Comparison of ENCODE assay signal across 8 cellular contexts in genomic region chr10:91758303-91759146, GRCh38. TPM values are rescaled to one million over a fixed set of nuclear protein-coding genes. Genes with fewer than 3 reads are reported as not detected.
DNase-seq lines count a peak whose midpoint lies in the region; ATAC-seq and TF ChIP-seq lines count a peak whose summit lies in the region.

No MANE protein-coding gene starts in this region.

- 67% methylated on average over 1 of the region's 3 CpGs; no CpG with 5 or more reads in 1 of the 2 experiments for WGBS in IMR-90 (ENCODE audit: extremely low coverage in 2 of 2, insufficient read length in 1 of 2), 2 experiments

- POLR2A ChIA-PET in IMR-90 (lab: Charles Lee; ENCODE audit: unreplicated experiment) = no interaction called here

- intact Hi-C loops in IMR-90 (cut with micrococcal nuclease) = loop anchor here (1.0 to 5.0 kb wide), 4 partner anchors 39 to 346 kb away; partner anchors contain the start of genes FGFBP3, HECTD2 and TNKS2

- H3K4me1 ChIP-seq in DND-41 (ENCODE audit: insufficient read depth, low read length) = no peaks in the 10 kb centered on the region
- peaks cover 8% of the 10 kb centered on the region for H3K4me1 ChIP-seq in IMR-90 (ENCODE audit: control insufficient read depth, insufficient read depth, low read length)

- H4K20me1 ChIP-seq in DND-41 (ENCODE audit: insufficient read depth, low read length) (no peaks in the 10 kb centered on the region), IMR-90 (ENCODE audit: insufficient read depth, low read length) (no peaks in the 10 kb centered on the region)

- CTCF ChIA-PET in IMR-90 (lab: Yijun Ruan, JAX) = interaction anchor here (0.6 to 1.6 kb wide), 6 partner anchors 9 to 764 kb away, joined by 3 to 6 read pairs (median 4); partner anchors contain the start of gene PPP1R3C

- peaks cover 23% of the 10 kb centered on the region for H3K9me3 Mint-ChIP-seq in neural crest cell
- H3K9me3 Mint-ChIP-seq in mesothelial cell of epicardium = peaks cover 24% of the 10 kb centered on the region

- H2BK20ac ChIP-seq in IMR-90 (ENCODE audit: low read depth, low read length) = no peak overlapping the region

- no peaks in the 10 kb centered on the region for H3K27me3 Mint-ChIP-seq in neural crest cell (ENCODE audit: low read depth)
- peaks cover 5% of the 10 kb centered on the region for H3K27me3 Mint-ChIP-seq in mesothelial cell of epicardium (ENCODE audit: low read depth)

- H3K36me3 ChIP-seq in DND-41 (ENCODE audit: insufficient read depth, low read length) = no peaks in the 10 kb centered on the region
- H3K36me3 ChIP-seq in IMR-90 (ENCODE audit: control insufficient read depth, insufficient read depth, low read length) = no peaks in the 10 kb centered on the region

- H2BK15ac ChIP-seq in IMR-90 (ENCODE audit: low read depth, low read length) = no peak overlapping the region

- H3K27ac ChIP-seq in DND-41 (ENCODE audit: low read length) (no peak overlapping the region), IMR-90 (ENCODE audit: insufficient read depth, low read length) (no peak overlapping the region)

- no peak overlapping the region for H4K8ac ChIP-seq in IMR-90 (ENCODE audit: low read depth in 2 of 2, low read length in 2 of 2)

- no peak overlapping the region for H2BK5ac ChIP-seq in IMR-90 (ENCODE audit: low read depth, low read length, poor library complexity, severe bottlenecking)

- H3K4me3 Mint-ChIP-seq in neural crest cell = no peak overlapping the region
- no peak overlapping the region for H3K4me3 Mint-ChIP-seq in mesothelial cell of epicardium

- no peak overlapping the region for H3K4me3 ChIP-seq in DND-41 (ENCODE audit: low read depth in 1 of 2, low read length in 2 of 2)
- no peak overlapping the region for H3K4me3 ChIP-seq in IMR-90 (ENCODE audit: insufficient read depth, low read depth, low read length)

- H4K91ac ChIP-seq in IMR-90 (ENCODE audit: insufficient read depth, low read depth, low read length) = no peak overlapping the region

- no peak overlapping the region for H3K56ac ChIP-seq in IMR-90 (ENCODE audit: extremely low read depth, insufficient read depth, low read length)

- DNase-seq in DND-41 (no peak), IMR-90 (peak; percentile 75), RPMI8226 (peak; percentile 49), erythroblast (lab: John Stamatoyannopoulos, UW) (peak; percentile 64 to 66), neural crest cell (ENCODE audit: low read depth, low spot score) (no peak), mesothelial cell of epicardium (ENCODE audit: low spot score in 2 of 2, unreplicated experiment in 2 of 2) (no peak)
- no peak for DNase-seq in stimulated activated naive CD4-positive, alpha-beta T cell treated with Interleukin-2 at 50 U/mL for 16 hours (lab: John Stamatoyannopoulos, UW)

- TF ChIP-seq CTCF in DND-41 (IDR thresholded peaks at IDR 0.05; ENCODE audit: borderline replicate concordance, extremely low read depth, low read length, poor library complexity, severe bottlenecking) (peak; percentile 70), IMR-90 (conservative IDR thresholded peaks at IDR 0.05; ENCODE audit: low read depth, low read length) (peak; percentile 64), neural crest cell (conservative IDR thresholded peaks at IDR 0.05) (peak; percentile 76), mesothelial cell of epicardium (IDR thresholded peaks at IDR 0.05; ENCODE audit: unreplicated experiment) (no peak)

- no peak overlapping the region for H2AK9ac ChIP-seq in IMR-90 (replicated peaks; ENCODE audit: low read depth, low read length, poor library complexity)

- H3K4me1 Mint-ChIP-seq in neural crest cell = no peaks in the 10 kb centered on the region
- H3K4me1 Mint-ChIP-seq in mesothelial cell of epicardium = peaks cover 6% of the 10 kb centered on the region

- no peaks in the 10 kb centered on the region for H3K79me1 ChIP-seq in IMR-90 (ENCODE audit: low read depth in 1 of 2, low read length in 2 of 2)

- H3K4me2 ChIP-seq in DND-41 (ENCODE audit: insufficient read depth, low read length) (no peak overlapping the region), IMR-90 (ENCODE audit: low read depth, low read length) (no peak overlapping the region; the same call in 1 of the 2 replicates)

- no peak overlapping the region for H2AK5ac ChIP-seq in IMR-90 (ENCODE audit: low read depth, low read length)

- no peak overlapping the region for H3K18ac ChIP-seq in IMR-90 (ENCODE audit: low read depth, low read length)

- H3K14ac ChIP-seq in IMR-90 (replicated peaks; ENCODE audit: low read depth, low read length) = no peak overlapping the region

- peak; percentile 69; the same call in 2 of the 3 replicates for ATAC-seq in DND-41 (ENCODE audit: insufficient read depth, low read depth)
- ATAC-seq in IMR-90 (ENCODE audit: low read depth) = peak; percentile 65
- no peak for ATAC-seq in HG03520 (IDR thresholded peaks at IDR 0.05; ENCODE audit: unreplicated experiment)

- H3K9me1 ChIP-seq in IMR-90 (ENCODE audit: insufficient read depth, low read length) = no peaks in the 10 kb centered on the region

- no peak overlapping the region for H2BK120ac ChIP-seq in IMR-90 (ENCODE audit: low read depth, low read length)

- TF ChIP-seq POLR2A in IMR-90 (IDR thresholded peaks at IDR 0.05; ENCODE audit: low read depth, low read length) (no peak), erythroblast (IDR thresholded peaks at IDR 0.05; ENCODE audit: low read length) (no peak)

- no peaks in the 10 kb centered on the region for H3K9me3 ChIP-seq in DND-41 (ENCODE audit: insufficient read depth, low read length, severe bottlenecking)
- peaks cover 2% of the 10 kb centered on the region; the same call in 1 of the 2 replicates for H3K9me3 ChIP-seq in IMR-90 (ENCODE audit: control insufficient read depth, insufficient read depth, low read length)

- no peak overlapping the region for H2AFZ ChIP-seq in DND-41 (ENCODE audit: low read depth, low read length)
- no peak overlapping the region for H2AFZ ChIP-seq in IMR-90 (replicated peaks; ENCODE audit: low read length, poor library complexity)

- H3K27me3 ChIP-seq in DND-41 (ENCODE audit: insufficient read depth, low read length, poor library complexity) (peaks cover 3% of the 10 kb centered on the region), IMR-90 (ENCODE audit: control insufficient read depth, insufficient read depth, low read length) (no peaks in the 10 kb centered on the region; the same call in 1 of the 2 replicates)

- H4K5ac ChIP-seq in IMR-90 (ENCODE audit: low read depth, low read length) = no peak overlapping the region

- BruUV-seq in IMR-90 (replicated peaks; lab: Mats Ljungman, UMichigan) = no TSS peak

- no peak overlapping the region for H3K27ac Mint-ChIP-seq in neural crest cell (ENCODE audit: unreplicated experiment)
- H3K27ac Mint-ChIP-seq in mesothelial cell of epicardium = no peak overlapping the region

- no peak overlapping the region for H3K9ac ChIP-seq in DND-41 (ENCODE audit: low read depth, low read length)
- no peak overlapping the region for H3K9ac ChIP-seq in IMR-90 (ENCODE audit: low read depth, low read length)

- in situ Hi-C loops in IMR-90 (cut with MboI; ENCODE audit: low sequenced_read_pairs) = no loop called here

- H3K36me3 Mint-ChIP-seq in neural crest cell (ENCODE audit: low read depth) (peaks cover 16% of the 10 kb centered on the region), mesothelial cell of epicardium (no peaks in the 10 kb centered on the region)

- TF ChIP-seq RAD21 in IMR-90 (IDR thresholded peaks at IDR 0.05; ENCODE audit: low read length) = peak; percentile 74

- H3K23ac ChIP-seq in IMR-90 (ENCODE audit: low read depth, low read length) = no peak overlapping the region

- no peaks in the 10 kb centered on the region for H3K79me2 ChIP-seq in DND-41 (ENCODE audit: insufficient read depth, low read length)

- H3K4ac ChIP-seq in IMR-90 (ENCODE audit: low read depth, low read length) = no peak overlapping the region

- dilution Hi-C loops in IMR-90 (cut with HindIII; ENCODE audit: low sequenced_read_pairs, unreplicated experiment) = no loop called here

TF ChIP-seq in IMR-90, 13 proteins besides CTCF, POLR2A, EP300 and RAD21:
- TF ChIP-seq SMC3 (IDR thresholded peaks at IDR 0.05; ENCODE audit: low read depth, low read length) = peak; percentile 63
- no peak for TF ChIP-seq RCOR1 (IDR thresholded peaks at IDR 0.05; ENCODE audit: insufficient replicate concordance, low read length)

RNA-seq across cellular contexts. Expression of gene TNKS2, which starts 39.7 kb away (rescaled TPM):
- total RNA-seq in IMR-90 (2012; rRNA removed) = 41.4 and 49.4 TPM in 2 replicates
- 13.3 and 17.0 TPM in 2 replicates for polyA plus RNA-seq in IMR-90 (2012; rRNA removed)
- polyA plus RNA-seq in IMR-90 (2012; cell fraction: cytosol; rRNA removed) = 3.5 and 4.6 TPM in 2 replicates
- polyA plus RNA-seq in IMR-90 (2012; cell fraction: nucleus; rRNA removed; ENCODE audit: low replicate concordance) = 4.7 and 22.3 TPM in 2 replicates
- total RNA-seq in neural crest cell = 44.5 and 45.7 TPM in 2 replicates
- total RNA-seq in mesothelial cell of epicardium = 53.7 to 54.2 TPM (median 53.8 TPM) in 3 replicates

Comparison
In these comparisons a context has a peak if more than half of its experiments do, and no peak if none do; other contexts are left out.
1. DNase-seq: peak in IMR-90 (single experiment), RPMI8226 (single experiment) and erythroblast (2 of 2); none in DND-41 (single experiment), neural crest cell (single experiment), mesothelial cell of epicardium (0 of 2) and stimulated activated naive CD4-positive, alpha-beta T cell treated with Interleukin-2 at 50 U/mL for 16 hours (single experiment).